17 cellular contexts compared by ENCODE assay signal in the genomic region with DNA sequence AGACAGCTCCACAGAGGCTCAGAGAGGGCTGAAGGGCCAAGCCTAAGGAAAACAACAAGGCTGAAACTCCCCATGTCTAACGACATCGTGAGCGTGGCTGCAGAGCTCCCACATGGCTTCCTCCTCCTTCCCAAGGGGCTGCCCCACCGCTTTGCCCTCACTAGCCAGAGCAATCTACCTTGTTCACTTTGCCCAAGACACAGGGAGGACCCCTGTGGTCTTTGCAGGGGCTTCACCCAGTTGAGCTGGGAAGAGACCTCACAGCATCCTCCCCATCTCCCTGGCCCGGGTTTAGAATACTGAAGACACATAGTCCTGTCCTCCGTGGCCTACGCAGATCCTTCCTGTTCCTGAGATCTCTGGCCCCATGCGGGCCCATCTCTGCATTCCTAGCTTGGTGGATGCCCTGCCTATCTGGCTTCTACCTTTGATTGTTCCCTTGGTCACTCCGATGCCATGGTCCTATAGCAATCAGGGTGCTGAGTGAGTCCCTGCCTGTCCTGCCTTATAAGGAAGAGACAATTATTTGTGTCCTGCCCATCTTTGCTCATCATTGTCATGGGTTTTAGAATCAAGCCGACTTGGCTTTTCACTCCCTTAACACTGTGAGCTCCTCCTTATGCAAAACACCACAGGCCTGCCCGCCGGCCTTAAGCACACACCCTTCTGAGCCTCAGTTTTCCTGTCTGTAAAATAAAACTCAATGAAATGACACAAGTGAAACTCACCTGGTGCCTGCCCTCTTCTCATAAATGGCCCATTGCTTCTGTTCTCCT.
"Had no signal": no experiment of that assay in that cellular context is flagged by ENCODE, and none has a peak within 500 bp of the region (broad histone marks: within the 10 kb centered on the region; RNA-seq: fewer than 3 reads in every experiment).

No MANE protein-coding gene starts in this region.

- H3K27me3 ChIP-seq: uterus had no signal

- H3K4me3 ChIP-seq: tibial artery, uterus had no signal

- H3K27ac Mint-ChIP-seq: activated CD8-positive, alpha-beta memory T cell treated with anti-CD3 and anti-CD28 coated beads, Interleukin-2, amount 10 ng/mL, durations not matched to agents 7 days and 5 days; activated T-cell treated with anti-CD3 and anti-CD28 coated beads, Interleukin-2, amount 50 U/mL, for 24 hours; effector memory CD8-positive, alpha-beta T cell; T-cell had no signal

- H3K9me3 Mint-ChIP-seq: activated naive CD4-positive, alpha-beta T cell treated with anti-CD3 and anti-CD28 coated beads, Interleukin-2, amount 50 U/mL, for 72 hours; activated T-cell treated with anti-CD3 and anti-CD28 coated beads, Interleukin-2, amount 50 U/mL, for 24 hours; central memory CD8-positive, alpha-beta T cell; effector memory CD8-positive, alpha-beta T cell; immature natural killer cell; stimulated activated effector memory CD8-positive, alpha-beta T cell treated with anti-CD3 and anti-CD28 coated beads, Interleukin-12 subunit alpha, Interleukin-12 subunit beta, amount 100 ng/mL, for 72 hours; T-cell had no signal

- H3K36me3 ChIP-seq: tibial artery, uterus had no signal

- H3K9me3 ChIP-seq: tibial artery, uterus had no signal

- H3K27ac ChIP-seq: foreskin keratinocyte, parathyroid adenoma, tibial artery, uterus had no signal

- DNase-seq: activated CD4-positive, alpha-beta T cell treated with anti-CD3 and anti-CD28 coated beads, Interleukin-2, amount 50 U/mL, for 4 hours; activated CD4-positive, CD25-positive, alpha-beta regulatory T cell treated with anti-CD3 and anti-CD28 coated beads, Interleukin-2, amount 50 U/mL, for 72 hours; activated CD8-positive, alpha-beta memory T cell treated with anti-CD3 and anti-CD28 coated beads, Interleukin-2, amount 10 ng/mL, durations not matched to agents 7 days and 5 days; activated effector memory CD4-positive, alpha-beta T cell treated with Interleukin-2 at 50 U/mL for 16 hours; activated T-cell treated with anti-CD3 and anti-CD28 coated beads, Interleukin-2, amount 50 U/mL, for 24 hours; effector memory CD8-positive, alpha-beta T cell; foreskin keratinocyte; head of caudate nucleus; immature natural killer cell; T-cell; T1000; uterus had no signal

- H3K36me3 Mint-ChIP-seq: activated CD8-positive, alpha-beta memory T cell treated with anti-CD3 and anti-CD28 coated beads, Interleukin-2, amount 10 ng/mL, durations not matched to agents 7 days and 5 days; activated naive CD4-positive, alpha-beta T cell treated with anti-CD3 and anti-CD28 coated beads, Interleukin-2, amount 50 U/mL, for 72 hours; stimulated activated effector memory CD8-positive, alpha-beta T cell treated with anti-CD3 and anti-CD28 coated beads, Interleukin-12 subunit alpha, Interleukin-12 subunit beta, amount 100 ng/mL, for 72 hours; T-cell had no signal

- ATAC-seq: activated CD8-positive, alpha-beta memory T cell treated with anti-CD3 and anti-CD28 coated beads, Interleukin-2, amount 10 ng/mL, durations not matched to agents 7 days and 5 days; activated naive CD4-positive, alpha-beta T cell treated with anti-CD3 and anti-CD28 coated beads, Interleukin-2, amount 50 U/mL, for 72 hours; effector memory CD8-positive, alpha-beta T cell; foreskin keratinocyte; stimulated activated effector memory CD8-positive, alpha-beta T cell treated with anti-CD3 and anti-CD28 coated beads, Interleukin-12 subunit alpha, Interleukin-12 subunit beta, amount 100 ng/mL, for 72 hours; T-cell had no signal

- H3K4me3 Mint-ChIP-seq: activated CD8-positive, alpha-beta memory T cell treated with anti-CD3 and anti-CD28 coated beads, Interleukin-2, amount 10 ng/mL, durations not matched to agents 7 days and 5 days; activated T-cell treated with anti-CD3 and anti-CD28 coated beads, Interleukin-2, amount 50 U/mL, for 24 hours; central memory CD8-positive, alpha-beta T cell; effector memory CD8-positive, alpha-beta T cell; immature natural killer cell; stimulated activated effector memory CD8-positive, alpha-beta T cell treated with anti-CD3 and anti-CD28 coated beads, Interleukin-12 subunit alpha, Interleukin-12 subunit beta, amount 100 ng/mL, for 72 hours; T-cell had no signal

- H3K4me1 Mint-ChIP-seq: activated CD8-positive, alpha-beta memory T cell treated with anti-CD3 and anti-CD28 coated beads, Interleukin-2, amount 10 ng/mL, durations not matched to agents 7 days and 5 days; central memory CD8-positive, alpha-beta T cell; stimulated activated effector memory CD8-positive, alpha-beta T cell treated with anti-CD3 and anti-CD28 coated beads, Interleukin-12 subunit alpha, Interleukin-12 subunit beta, amount 100 ng/mL, for 72 hours had no signal

- H3K27me3 Mint-ChIP-seq: activated CD8-positive, alpha-beta memory T cell treated with anti-CD3 and anti-CD28 coated beads, Interleukin-2, amount 10 ng/mL, durations not matched to agents 7 days and 5 days; activated T-cell treated with anti-CD3 and anti-CD28 coated beads, Interleukin-2, amount 50 U/mL, for 24 hours; T-cell had no signal

- H3K4me1 ChIP-seq: foreskin keratinocyte, parathyroid adenoma, tibial artery had no signal
